ENCODE assay signal across 17 cellular contexts in the genomic region with DNA sequence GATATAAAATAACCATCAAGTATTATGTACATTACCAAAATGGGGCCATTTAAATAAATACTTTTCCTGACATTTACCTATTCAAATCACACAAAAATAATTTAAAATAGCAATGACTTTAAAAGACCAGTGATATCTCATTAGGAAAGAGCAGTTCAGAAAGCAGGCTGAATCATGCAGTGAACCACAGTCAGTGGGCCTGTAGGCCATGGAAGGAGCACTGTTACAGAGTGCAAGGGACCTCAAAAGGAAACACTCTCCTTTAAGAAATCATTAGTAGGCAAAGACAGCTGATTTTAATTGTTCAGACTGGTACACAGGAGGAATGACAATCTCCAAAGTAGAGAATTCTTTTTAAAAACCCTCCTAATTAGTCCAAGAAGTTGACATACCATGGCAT.
DNase-seq lines count a peak whose midpoint lies in the region; ATAC-seq and TF ChIP-seq lines count a peak whose summit lies in the region.
"Had no signal": no experiment of that assay in that cellular context is flagged by ENCODE, and none has a peak within 500 bp of the region (broad histone marks: within the 10 kb centered on the region; RNA-seq: fewer than 3 reads in every experiment).

No MANE protein-coding gene starts in this region.

- H3K27me3 ChIP-seq in IMR-90 (ENCODE audit: control insufficient read depth, insufficient read depth, low read length) (no peaks in the 10 kb centered on the region), neuronal stem cell (ENCODE audit: control insufficient read depth in 3 of 3, insufficient read depth in 3 of 3, low read depth in 1 of 3, low read length in 3 of 3) (no peaks in the 10 kb centered on the region)

- POLR2A ChIA-PET in IMR-90 (lab: Charles Lee; ENCODE audit: unreplicated experiment): no interaction called here
- POLR2A ChIA-PET in activated CD4-positive, alpha-beta T cell treated with anti-CD3 and anti-CD28 coated beads, Interleukin-2, amount 10 ng/mL, durations not matched to agents 7 days and 5 days (lab: Charles Lee): no interaction called here

- no peak overlapping the region for H3K4me2 ChIP-seq in IMR-90 (ENCODE audit: low read depth, low read length)
- H3K4me2 ChIP-seq in neuronal stem cell (ENCODE audit: insufficient read depth, low read length, poor library complexity, severe bottlenecking): no peak overlapping the region
- H3K4me2 ChIP-seq: GM23338 had no signal

- no peaks in the 10 kb centered on the region; the same call in 1 of the 2 replicates for H3K9me1 ChIP-seq in IMR-90 (ENCODE audit: insufficient read depth, low read length)

- no peak for DNase-seq in activated naive CD8-positive, alpha-beta T cell treated with anti-CD3 and anti-CD28 coated beads for 36 hours
- DNase-seq in IMR-90 (no peak), neuronal stem cell (ENCODE audit: low spot score) (no peak)
- no peak for DNase-seq in activated CD8-positive, alpha-beta memory T cell treated with anti-CD3 and anti-CD28 coated beads, Interleukin-2, amount 50 U/mL, for 48 hours
- DNase-seq in activated CD8-positive, alpha-beta memory T cell treated with anti-CD3 and anti-CD28 coated beads, Interleukin-2, amount 50 U/mL, for 4 hours: no peak
- DNase-seq in activated CD4-positive, alpha-beta T cell treated with anti-CD3 and anti-CD28 coated beads, Interleukin-2, amount 10 ng/mL, durations not matched to agents 7 days and 5 days: no peak
- DNase-seq: 8988T; ACHN; C1 segment of cervical spinal cord; CD4-positive, alpha-beta T cell; DMS79; EL; H9 had no signal

- no TSS peak for BruUV-seq in IMR-90 (replicated peaks; lab: Mats Ljungman, UMichigan)

- H3K36me3 Mint-ChIP-seq in activated naive CD8-positive, alpha-beta T cell: peaks cover 5% of the 10 kb centered on the region
- peaks cover 3% of the 10 kb centered on the region for H3K36me3 Mint-ChIP-seq in activated naive CD8-positive, alpha-beta T cell treated with anti-CD3 and anti-CD28 coated beads for 36 hours
- no peaks in the 10 kb centered on the region for H3K36me3 Mint-ChIP-seq in brain
- peaks cover 4% of the 10 kb centered on the region for H3K36me3 Mint-ChIP-seq in activated CD4-positive, alpha-beta T cell treated with anti-CD3 and anti-CD28 coated beads, Interleukin-2, amount 10 ng/mL, durations not matched to agents 7 days and 5 days (ENCODE audit: low read depth)

- H3K18ac ChIP-seq in IMR-90 (ENCODE audit: low read depth, low read length): no peak overlapping the region
- H3K18ac ChIP-seq in neuronal stem cell (ENCODE audit: low read length): no peak overlapping the region

- H3K4me1 ChIP-seq in IMR-90 (ENCODE audit: control insufficient read depth, insufficient read depth, low read length): no peaks in the 10 kb centered on the region
- H3K4me1 ChIP-seq in neuronal stem cell (ENCODE audit: control insufficient read depth in 2 of 2, insufficient read depth in 1 of 2, low read depth in 1 of 2, low read length in 2 of 2): peaks cover 7 to 22% of the 10 kb centered on the region in 2 donors

- peak; percentile 37; the same call in 1 of the 2 replicates for ATAC-seq in IMR-90 (ENCODE audit: low read depth)
- ATAC-seq: GM23338 had no signal

- H2BK5ac ChIP-seq in IMR-90 (ENCODE audit: low read depth, low read length, poor library complexity, severe bottlenecking): no peak overlapping the region
- no peak overlapping the region for H2BK5ac ChIP-seq in neuronal stem cell (ENCODE audit: low read length)

- H3K14ac ChIP-seq in IMR-90 (replicated peaks; ENCODE audit: low read depth, low read length) (0 out of 2 replicates have a peak overlapping the region, but pooled peaks have one; percentile 52), neuronal stem cell (ENCODE audit: low read length) (no peak overlapping the region)

- no peak overlapping the region for H2BK120ac ChIP-seq in IMR-90 (ENCODE audit: low read depth, low read length)
- no peak overlapping the region for H2BK120ac ChIP-seq in neuronal stem cell (ENCODE audit: low read depth, low read length)

- in situ Hi-C loops in IMR-90 (cut with MboI; ENCODE audit: low sequenced_read_pairs): no loop called here

- H3K9me3 ChIP-seq in IMR-90 (ENCODE audit: control insufficient read depth, insufficient read depth, low read length): no peaks in the 10 kb centered on the region
- H3K9me3 ChIP-seq in neuronal stem cell (replicated peaks in 1 of 2; ENCODE audit: control insufficient read depth in 2 of 2, insufficient read depth in 1 of 2, low read depth in 1 of 2, low read length in 2 of 2): no peaks in the 10 kb centered on the region

- intact Hi-C loops in IMR-90 (cut with micrococcal nuclease): no loop called here

- no peaks in the 10 kb centered on the region for H3K27me3 Mint-ChIP-seq in activated naive CD8-positive, alpha-beta T cell
- H3K27me3 Mint-ChIP-seq in activated naive CD8-positive, alpha-beta T cell treated with anti-CD3 and anti-CD28 coated beads for 36 hours: no peaks in the 10 kb centered on the region
- no peaks in the 10 kb centered on the region for H3K27me3 Mint-ChIP-seq in brain
- no peaks in the 10 kb centered on the region for H3K27me3 Mint-ChIP-seq in activated CD4-positive, alpha-beta T cell treated with anti-CD3 and anti-CD28 coated beads, Interleukin-2, amount 10 ng/mL, durations not matched to agents 7 days and 5 days
- H3K27me3 Mint-ChIP-seq: B cell; CD4-positive, alpha-beta T cell had no signal

- H3K4ac ChIP-seq in IMR-90 (ENCODE audit: low read depth, low read length): no peak overlapping the region
- H3K4ac ChIP-seq in neuronal stem cell (ENCODE audit: low read length): no peak overlapping the region

- H2BK15ac ChIP-seq in IMR-90 (ENCODE audit: low read depth, low read length): no peak overlapping the region
- H2BK15ac ChIP-seq in neuronal stem cell (ENCODE audit: low read length): no peak overlapping the region

- H2AK5ac ChIP-seq in IMR-90 (ENCODE audit: low read depth, low read length): no peak overlapping the region
- no peak overlapping the region for H2AK5ac ChIP-seq in neuronal stem cell (ENCODE audit: low read depth, low read length)

- H3K9me3 Mint-ChIP-seq in activated naive CD8-positive, alpha-beta T cell (ENCODE audit: low read depth): no peaks in the 10 kb centered on the region
- peaks cover 2% of the 10 kb centered on the region for H3K9me3 Mint-ChIP-seq in activated naive CD8-positive, alpha-beta T cell treated with anti-CD3 and anti-CD28 coated beads for 36 hours
- no peaks in the 10 kb centered on the region for H3K9me3 Mint-ChIP-seq in brain
- no peaks in the 10 kb centered on the region for H3K9me3 Mint-ChIP-seq in activated CD4-positive, alpha-beta T cell treated with anti-CD3 and anti-CD28 coated beads, Interleukin-2, amount 10 ng/mL, durations not matched to agents 7 days and 5 days
- H3K9me3 Mint-ChIP-seq: CD4-positive, alpha-beta T cell; GM23338; H9 had no signal

- no peak for TF ChIP-seq POLR2A in IMR-90 (IDR thresholded peaks at IDR 0.05; ENCODE audit: low read depth, low read length)

- peaks cover 28% of the 10 kb centered on the region for H3K4me1 Mint-ChIP-seq in activated naive CD8-positive, alpha-beta T cell (ENCODE audit: low read depth)
- H3K4me1 Mint-ChIP-seq in activated naive CD8-positive, alpha-beta T cell treated with anti-CD3 and anti-CD28 coated beads for 36 hours: peaks cover 35% of the 10 kb centered on the region
- H3K4me1 Mint-ChIP-seq in brain: peaks cover 47% of the 10 kb centered on the region
- peaks cover 35% of the 10 kb centered on the region for H3K4me1 Mint-ChIP-seq in activated CD4-positive, alpha-beta T cell treated with anti-CD3 and anti-CD28 coated beads, Interleukin-2, amount 10 ng/mL, durations not matched to agents 7 days and 5 days
- H3K4me1 Mint-ChIP-seq: B cell had no signal

- H2AK9ac ChIP-seq in IMR-90 (replicated peaks; ENCODE audit: low read depth, low read length, poor library complexity): no peak overlapping the region

- no peak overlapping the region for H2AFZ ChIP-seq in IMR-90 (replicated peaks; ENCODE audit: low read length, poor library complexity)
- no peak overlapping the region for H2AFZ ChIP-seq in neuronal stem cell (ENCODE audit: low read length)
- H2AFZ ChIP-seq: GM23338 had no signal

- H3K23ac ChIP-seq in IMR-90 (ENCODE audit: low read depth, low read length) (no peak overlapping the region), neuronal stem cell (ENCODE audit: low read depth, low read length, poor library complexity) (no peak overlapping the region)

- no peak overlapping the region for H4K5ac ChIP-seq in IMR-90 (ENCODE audit: low read depth, low read length)

- no peaks in the 10 kb centered on the region for H4K20me1 ChIP-seq in IMR-90 (ENCODE audit: insufficient read depth, low read length)

- dilution Hi-C loops in IMR-90 (cut with HindIII; ENCODE audit: low sequenced_read_pairs, unreplicated experiment): no loop called here

- CTCF ChIA-PET in IMR-90 (lab: Yijun Ruan, JAX): no interaction called here
- CTCF ChIA-PET in activated CD4-positive, alpha-beta T cell treated with anti-CD3 and anti-CD28 coated beads, Interleukin-2, amount 10 ng/mL, durations not matched to agents 7 days and 5 days (lab: Charles Lee): no interaction called here

- H3K27ac ChIP-seq in IMR-90 (ENCODE audit: insufficient read depth, low read length) (no peak overlapping the region), neuronal stem cell (replicated peaks; ENCODE audit: low read length) (peak overlapping the region; percentile 29)

- no peak overlapping the region for H2BK12ac ChIP-seq in neuronal stem cell (ENCODE audit: low read length)

- H2BK20ac ChIP-seq in IMR-90 (ENCODE audit: low read depth, low read length): no peak overlapping the region

- H3K9ac ChIP-seq in IMR-90 (ENCODE audit: low read depth, low read length) (no peak overlapping the region), neuronal stem cell (ENCODE audit: low read depth, low read length, poor library complexity) (no peak overlapping the region)

- no peak overlapping the region for H3K4me3 Mint-ChIP-seq in activated naive CD8-positive, alpha-beta T cell
- H3K4me3 Mint-ChIP-seq in activated naive CD8-positive, alpha-beta T cell treated with anti-CD3 and anti-CD28 coated beads for 36 hours: no peak overlapping the region
- H3K4me3 Mint-ChIP-seq in brain: peak overlapping the region in 1 of 5 experiments; percentile 23
- H3K4me3 Mint-ChIP-seq in activated CD4-positive, alpha-beta T cell treated with anti-CD3 and anti-CD28 coated beads, Interleukin-2, amount 10 ng/mL, durations not matched to agents 7 days and 5 days: no peak overlapping the region
- H3K4me3 Mint-ChIP-seq: B cell; CD4-positive, alpha-beta T cell; GM23338; H9 had no signal

- H4K8ac ChIP-seq in IMR-90 (ENCODE audit: low read depth in 2 of 2, low read length in 2 of 2) (no peak overlapping the region), neuronal stem cell (ENCODE audit: low read depth, low read length) (no peak overlapping the region)

- H3K4me3 ChIP-seq in IMR-90 (ENCODE audit: insufficient read depth, low read depth, low read length): no peak overlapping the region
- H3K4me3 ChIP-seq in neuronal stem cell (ENCODE audit: low read length in 2 of 2): no peak overlapping the region
- H3K4me3 ChIP-seq: GM23338 had no signal

- TF ChIP-seq RAD21 in IMR-90 (IDR thresholded peaks at IDR 0.05; ENCODE audit: low read length): no peak

- H3K79me1 ChIP-seq in IMR-90 (ENCODE audit: low read depth in 1 of 2, low read length in 2 of 2): no peaks in the 10 kb centered on the region
- no peaks in the 10 kb centered on the region for H3K79me1 ChIP-seq in neuronal stem cell (ENCODE audit: low read depth, low read length)

- H3K27ac Mint-ChIP-seq in activated naive CD8-positive, alpha-beta T cell: peak overlapping the region; percentile 29
- H3K27ac Mint-ChIP-seq in activated naive CD8-positive, alpha-beta T cell treated with anti-CD3 and anti-CD28 coated beads for 36 hours: no peak overlapping the region
- peak overlapping the region in 3 of 5 experiments; percentile 42 to 77 (median 76) for H3K27ac Mint-ChIP-seq in brain
- no peak overlapping the region for H3K27ac Mint-ChIP-seq in activated CD4-positive, alpha-beta T cell treated with anti-CD3 and anti-CD28 coated beads, Interleukin-2, amount 10 ng/mL, durations not matched to agents 7 days and 5 days
- H3K27ac Mint-ChIP-seq: B cell; CD4-positive, alpha-beta T cell; GM23338 had no signal

- H4K91ac ChIP-seq in IMR-90 (ENCODE audit: insufficient read depth, low read depth, low read length) (no peak overlapping the region), neuronal stem cell (ENCODE audit: low read depth, low read length, poor library complexity) (no peak overlapping the region)

- H3K36me3 ChIP-seq in IMR-90 (ENCODE audit: control insufficient read depth, insufficient read depth, low read length): no peaks in the 10 kb centered on the region
- H3K36me3 ChIP-seq in neuronal stem cell (replicated peaks in 1 of 2; ENCODE audit: control insufficient read depth in 2 of 2, insufficient read depth in 2 of 2, low read length in 2 of 2): no peaks in the 10 kb centered on the region

- TF ChIP-seq CTCF in IMR-90 (conservative IDR thresholded peaks at IDR 0.05; ENCODE audit: low read depth, low read length) (no peak), brain (conservative IDR thresholded peaks at IDR 0.05) (no peak)

- H3K56ac ChIP-seq in IMR-90 (ENCODE audit: extremely low read depth, insufficient read depth, low read length): no peak overlapping the region

Comparison
In these comparisons a context has a peak if more than half of its experiments do, and no peak if none do; other contexts are left out.
1. H3K27ac Mint-ChIP-seq: peak in activated naive CD8-positive, alpha-beta T cell (single experiment) and brain (3 of 5); none in activated naive CD8-positive, alpha-beta T cell treated with anti-CD3 and anti-CD28 coated beads for 36 hours (single experiment) and activated CD4-positive, alpha-beta T cell treated with anti-CD3 and anti-CD28 coated beads, Interleukin-2, amount 10 ng/mL, durations not matched to agents 7 days and 5 days (single experiment).